In genomic region chr1:197519741-197520334, GRCh38 we compare ENCODE assay signal across 9 cellular contexts.
DNase-seq lines count a peak whose midpoint lies in the region; ATAC-seq, FAIRE-seq and TF ChIP-seq lines count a peak whose summit lies in the region.
"Had no signal": no experiment of that assay in that cellular context is flagged by ENCODE, and none has a peak within 500 bp of the region (broad histone marks: within the 10 kb centered on the region; RNA-seq: fewer than 3 reads in every experiment).

No MANE protein-coding gene starts in this region.

- H3K4me3 ChIP-seq in K562: no peak overlapping the region

- peak; percentile 41 to 58 for TF ChIP-seq RAD21 in K562 (CRISPR knock-in tag; conservative IDR thresholded peaks at IDR 0.05 in 1 of 2, IDR thresholded peaks at IDR 0.05 in 1 of 2)

- FAIRE-seq in K562 (lab: Jason Lieb, UNC): peak; percentile 19

- no peaks in the 10 kb centered on the region for H3K9me3 ChIP-seq in K562 (replicated peaks; ENCODE audit: control insufficient read depth, insufficient read depth, low read depth, low read length)

- CTCF ChIA-PET in K562 (lab: Yijun Ruan, JAX; ENCODE audit: low intra/inter-chr PET ratio): interaction anchor here (1.7 to 3.2 kb wide), 2 partner anchors 405 to 945 kb away, joined by 8 to 23 read pairs; no protein-coding TSS in a partner anchor
- CTCF ChIA-PET in activated CD4-positive, alpha-beta T cell treated with anti-CD3 and anti-CD28 coated beads, Interleukin-2, amount 10 ng/mL, durations not matched to agents 7 days and 5 days (lab: Charles Lee): interaction anchor here (0.8 to 1.6 kb wide), 6 partner anchors 10 to 411 kb away, joined by 3 to 4 read pairs (median 3); partner anchors contain the start of genes C1orf53 and LHX9

- H3K36me3 ChIP-seq in K562 (ENCODE audit: control insufficient read depth, insufficient read depth, low read length): no peaks in the 10 kb centered on the region

- H3K79me2 ChIP-seq in K562 (ENCODE audit: control insufficient read depth, insufficient read depth, low read length): no peaks in the 10 kb centered on the region

- H3K9ac ChIP-seq in K562 (ENCODE audit: insufficient read depth in 1 of 2, low read depth in 2 of 2, low read length in 2 of 2): no peak overlapping the region

- no peak overlapping the region for H3K4me2 ChIP-seq in K562 (ENCODE audit: insufficient read depth, low read length)

- no peak overlapping the region for H2AFZ ChIP-seq in K562 (ENCODE audit: low read depth, low read length)

- no peak overlapping the region for H3K4me3 Mint-ChIP-seq in progenitor cell of endocrine pancreas (ENCODE audit: low read depth)
- no peak overlapping the region for H3K4me3 Mint-ChIP-seq in activated CD4-positive, alpha-beta T cell treated with anti-CD3 and anti-CD28 coated beads, Interleukin-2, amount 10 ng/mL, durations not matched to agents 7 days and 5 days
- H3K4me3 Mint-ChIP-seq: stimulated activated naive CD8-positive, alpha-beta T cell treated with anti-CD3 and anti-CD28 coated beads, Interleukin-15, Interleukin-2, amounts not matched to agents 100 ng/mL and 50 ng/mL, for 24 hours had no signal

- H3K9me3 Mint-ChIP-seq in progenitor cell of endocrine pancreas (ENCODE audit: low read depth): no peaks in the 10 kb centered on the region
- H3K9me3 Mint-ChIP-seq in activated CD4-positive, alpha-beta T cell treated with anti-CD3 and anti-CD28 coated beads, Interleukin-2, amount 10 ng/mL, durations not matched to agents 7 days and 5 days: no peaks in the 10 kb centered on the region
- H3K9me3 Mint-ChIP-seq: stimulated activated naive CD8-positive, alpha-beta T cell treated with anti-CD3 and anti-CD28 coated beads, Interleukin-15, Interleukin-2, amounts not matched to agents 100 ng/mL and 50 ng/mL, for 24 hours had no signal

- intact Hi-C loops in K562 (cut with micrococcal nuclease): loop anchor here (2.0 to 10.0 kb wide), 6 partner anchors 97 to 837 kb away; no protein-coding TSS in a partner anchor

- no peaks in the 10 kb centered on the region for H3K4me1 ChIP-seq in K562 (replicated peaks in 1 of 2; ENCODE audit: control insufficient read depth in 2 of 2, insufficient read depth in 2 of 2, low read length in 2 of 2)

- TF ChIP-seq POLR2A in K562 (conservative IDR thresholded peaks at IDR 0.05): no peak

- in situ Hi-C loops in K562 (cut with MboI): loop anchor here (5.0 kb wide), 1 partner anchor 402 kb away; no protein-coding TSS in a partner anchor

- H3K36me3 Mint-ChIP-seq in progenitor cell of endocrine pancreas (ENCODE audit: insufficient read depth): no peaks in the 10 kb centered on the region
- no peaks in the 10 kb centered on the region for H3K36me3 Mint-ChIP-seq in activated CD4-positive, alpha-beta T cell treated with anti-CD3 and anti-CD28 coated beads, Interleukin-2, amount 10 ng/mL, durations not matched to agents 7 days and 5 days (ENCODE audit: low read depth)

- peak; percentile 28 to 58 (median 48); a peak in 4 of 6 replicates for TF ChIP-seq CTCF in K562 (IDR thresholded peaks at IDR 0.05 in 2 of 3, conservative IDR thresholded peaks at IDR 0.05 in 1 of 3; ENCODE audit: insufficient read depth in 2 of 3, low read depth in 1 of 3, low read length in 3 of 3)
- peak; percentile 36 for TF ChIP-seq CTCF in progenitor cell of endocrine pancreas (IDR thresholded peaks at IDR 0.05; ENCODE audit: unreplicated experiment)

- no TSS peak for BruUV-seq in K562 (replicated peaks; lab: Mats Ljungman, UMichigan)

- H3K9me1 ChIP-seq in K562 (ENCODE audit: control insufficient read depth, insufficient read depth, low read length): no peaks in the 10 kb centered on the region

- H3K4me1 Mint-ChIP-seq in progenitor cell of endocrine pancreas (ENCODE audit: low read depth): peaks cover 5% of the 10 kb centered on the region
- peaks cover 2% of the 10 kb centered on the region for H3K4me1 Mint-ChIP-seq in activated CD4-positive, alpha-beta T cell treated with anti-CD3 and anti-CD28 coated beads, Interleukin-2, amount 10 ng/mL, durations not matched to agents 7 days and 5 days

- H3K27me3 ChIP-seq in K562 (ENCODE audit: control insufficient read depth in 2 of 2, insufficient read depth in 2 of 2, low read length in 2 of 2): no peaks in the 10 kb centered on the region

- WGBS in K562 (ENCODE audit: insufficient coverage, low coverage, missing lambda C conversion rate): 81% methylated on average over 1 of the region's 1 CpG

- DNase-seq in NCI-H2227 (lab: John Stamatoyannopoulos, UW; ENCODE audit: unreplicated experiment) (peak; percentile 21), NCI-H2227 treated with DMSO at 0.1 percent for 48 hours (lab: John Stamatoyannopoulos, UW) (no peak), Kasumi-1 (lab: John Stamatoyannopoulos, UW) (peak; percentile 55 to 67), K562 (ENCODE audit: extremely low read depth in 1 of 4, low spot score in 3 of 4) (peak; percentile 15 to 24 (median 17)), progenitor cell of endocrine pancreas (ENCODE audit: low spot score, unreplicated experiment) (no peak), NK-92 (lab: John Stamatoyannopoulos, UW; ENCODE audit: unreplicated experiment) (no peak)
- no peak for DNase-seq in activated CD4-positive, alpha-beta T cell treated with anti-CD3 and anti-CD28 coated beads, Interleukin-2, amount 10 ng/mL, durations not matched to agents 7 days and 5 days

- no peak overlapping the region for H3K27ac Mint-ChIP-seq in progenitor cell of endocrine pancreas
- no peak overlapping the region for H3K27ac Mint-ChIP-seq in activated CD4-positive, alpha-beta T cell treated with anti-CD3 and anti-CD28 coated beads, Interleukin-2, amount 10 ng/mL, durations not matched to agents 7 days and 5 days
- H3K27ac Mint-ChIP-seq: stimulated activated naive CD8-positive, alpha-beta T cell treated with anti-CD3 and anti-CD28 coated beads, Interleukin-15, Interleukin-2, amounts not matched to agents 100 ng/mL and 50 ng/mL, for 24 hours had no signal

- no peaks in the 10 kb centered on the region for H3K27me3 Mint-ChIP-seq in progenitor cell of endocrine pancreas
- H3K27me3 Mint-ChIP-seq in activated CD4-positive, alpha-beta T cell treated with anti-CD3 and anti-CD28 coated beads, Interleukin-2, amount 10 ng/mL, durations not matched to agents 7 days and 5 days: no peaks in the 10 kb centered on the region
- H3K27me3 Mint-ChIP-seq: stimulated activated naive CD8-positive, alpha-beta T cell treated with anti-CD3 and anti-CD28 coated beads, Interleukin-15, Interleukin-2, amounts not matched to agents 100 ng/mL and 50 ng/mL, for 24 hours had no signal

- POLR2A ChIA-PET in K562 (lab: Yijun Ruan, JAX): no interaction called here
- POLR2A ChIA-PET in activated CD4-positive, alpha-beta T cell treated with anti-CD3 and anti-CD28 coated beads, Interleukin-2, amount 10 ng/mL, durations not matched to agents 7 days and 5 days (lab: Charles Lee): interaction anchor here (0.5 kb wide), 1 partner anchor 123 kb away, joined by 3 read pairs; no protein-coding TSS in a partner anchor

- ATAC-seq in K562: peak; percentile 63
- no peak for ATAC-seq in HG03139 (IDR thresholded peaks at IDR 0.05; ENCODE audit: unreplicated experiment)

- no peak overlapping the region for H3K27ac ChIP-seq in K562 (ENCODE audit: extremely low read depth, low read depth, low read length)

- no peaks in the 10 kb centered on the region for H4K20me1 ChIP-seq in K562 (replicated peaks; ENCODE audit: control insufficient read depth, insufficient read depth, low read length)

- TF ChIP-seq EP300 in K562 (IDR thresholded peaks at IDR 0.05; ENCODE audit: low read length): no peak

TF ChIP-seq in K562, 482 proteins besides CTCF, POLR2A, EP300 and RAD21:
- TF ChIP-seq MXI1 (IDR thresholded peaks at IDR 0.05; ENCODE audit: low read depth, low read length) (no peak), MTA2 (IDR thresholded peaks at IDR 0.05; ENCODE audit: low read depth) (no peak), CBFA2T2 (conservative IDR thresholded peaks at IDR 0.05) (no peak), MBD2 (IDR thresholded peaks at IDR 0.05; ENCODE audit: borderline replicate concordance, low read depth) (no peak)

Comparison
In these comparisons a context has a peak if more than half of its experiments do, and no peak if none do; other contexts are left out.
1. DNase-seq: peak in NCI-H2227 (single experiment), Kasumi-1 (2 of 2) and K562 (4 of 4); none in NCI-H2227 treated with DMSO at 0.1 percent for 48 hours (single experiment), progenitor cell of endocrine pancreas (single experiment), NK-92 (single experiment) and activated CD4-positive, alpha-beta T cell treated with anti-CD3 and anti-CD28 coated beads, Interleukin-2, amount 10 ng/mL, durations not matched to agents 7 days and 5 days (single experiment).